In the genomic region with DNA sequence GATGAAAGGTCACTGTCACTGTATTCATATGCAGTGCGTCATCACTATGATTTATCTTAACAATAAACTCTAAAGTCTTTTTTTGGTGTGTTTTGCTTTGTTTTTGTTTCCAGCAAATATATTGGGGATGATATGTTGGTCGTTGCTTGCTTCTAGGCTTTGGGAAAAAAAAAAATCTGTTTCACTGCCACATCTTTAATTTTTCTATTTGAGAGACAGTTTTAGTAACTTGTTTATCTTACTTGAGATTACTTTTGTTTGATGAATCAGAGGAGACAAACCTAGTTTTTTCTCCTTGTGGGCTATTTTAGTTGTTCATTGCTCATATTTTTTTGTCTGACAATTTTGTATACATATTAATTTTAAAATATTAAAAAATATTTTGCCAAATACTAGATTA, we compare ENCODE assay signal across 31 cellular contexts.
"Had no signal": no experiment of that assay in that cellular context is flagged by ENCODE, and none has a peak within 500 bp of the region (broad histone marks: within the 10 kb centered on the region; RNA-seq: fewer than 3 reads in every experiment).

No MANE protein-coding gene starts in this region.

- H3K4me1 Mint-ChIP-seq: WTC11 had no signal

- DNase-seq: activated CD4-positive, alpha-beta T cell treated with anti-CD3 and anti-CD28 coated beads for 36 hours; activated CD4-positive, alpha-beta T cell treated with anti-CD3 and anti-CD28 coated beads, Interleukin-2, amount 10 ng/mL, durations not matched to agents 7 days and 5 days; activated CD4-positive, alpha-beta T cell treated with anti-CD3 and anti-CD28 coated beads, Interleukin-2, amount 50 U/mL, for 48 hours; activated CD8-positive, alpha-beta T cell treated with anti-CD3 and anti-CD28 coated beads, Interleukin-2, amount 10 ng/mL, durations not matched to agents 7 days and 5 days; activated gamma-delta T cell; activated naive CD4-positive, alpha-beta T cell treated with Interleukin-2 at 50 U/mL for 16 hours; activated T-cell treated with anti-CD3 and anti-CD28 coated beads, Interleukin-2, amount 50 U/mL, for 24 hours; adrenal gland; aorta; brain microvascular endothelial cell; central memory CD4-positive, alpha-beta T cell; Karpas-422; NCI-H1105 treated with DMSO at 0.1 percent for 48 hours; NCI-H1436; NCI-H1694; NCI-H1930; NCI-H2081 treated with DMSO at 0.1 percent for 48 hours; NCI-H345; NCI-H524 treated with DMSO at 0.1 percent for 48 hours; PC-3; Peyer's patch; RPMI8226; SHP77 treated with DMSO at 0.1 percent for 48 hours; SK-N-SH had no signal

- ATAC-seq: activated CD4-positive, alpha-beta T cell treated with anti-CD3 and anti-CD28 coated beads for 36 hours; activated CD4-positive, CD25-positive, alpha-beta regulatory T cell treated with anti-CD3 and anti-CD28 coated beads, Interleukin-2, amount 50 U/mL, for 24 hours; activated CD8-positive, alpha-beta T cell treated with anti-CD3 and anti-CD28 coated beads, Interleukin-2, amount 10 ng/mL, durations not matched to agents 7 days and 5 days; PC-3; WTC11 had no signal

- H3K4me2 ChIP-seq: SK-N-SH had no signal

- H3K4me3 Mint-ChIP-seq: activated CD4-positive, alpha-beta T cell treated with anti-CD3 and anti-CD28 coated beads for 36 hours; activated CD4-positive, alpha-beta T cell treated with anti-CD3 and anti-CD28 coated beads, Interleukin-2, amount 10 ng/mL, durations not matched to agents 7 days and 5 days; activated CD8-positive, alpha-beta T cell treated with anti-CD3 and anti-CD28 coated beads, Interleukin-2, amount 10 ng/mL, durations not matched to agents 7 days and 5 days; activated naive CD4-positive, alpha-beta T cell treated with anti-CD3 and anti-CD28 coated beads, Interleukin-2, amount 50 U/mL, for 24 hours; activated T-cell treated with anti-CD3 and anti-CD28 coated beads, Interleukin-2, amount 50 U/mL, for 24 hours; T-helper 1 cell treated with Interleukin-12 subunit alpha and Interleukin-12 subunit beta and Interleukin-4 antibody, amounts not matched to agents 30 μg/mL and 1 μg/mL, for 36 hours; T-helper 2 cell treated with Interferon-gamma antibody and Interleukin-4, amounts not matched to agents 5 μg/mL and 100 μg/mL, for 36 hours; WTC11 had no signal

- H3K9me3 ChIP-seq: adrenal gland, Peyer's patch, SJSA1, SK-N-SH had no signal

- H3K27me3 Mint-ChIP-seq: activated CD4-positive, alpha-beta T cell treated with anti-CD3 and anti-CD28 coated beads for 36 hours; activated CD4-positive, alpha-beta T cell treated with anti-CD3 and anti-CD28 coated beads, Interleukin-2, amount 10 ng/mL, durations not matched to agents 7 days and 5 days; activated naive CD4-positive, alpha-beta T cell treated with anti-CD3 and anti-CD28 coated beads, Interleukin-2, amount 50 U/mL, for 24 hours; activated T-cell treated with anti-CD3 and anti-CD28 coated beads, Interleukin-2, amount 50 U/mL, for 24 hours had no signal

- H3K9ac ChIP-seq: SK-N-SH had no signal

- H3K27me3 ChIP-seq: adrenal gland, brain microvascular endothelial cell, Peyer's patch, SJSA1 had no signal

- H3K9me3 Mint-ChIP-seq: activated CD4-positive, alpha-beta T cell treated with anti-CD3 and anti-CD28 coated beads, Interleukin-2, amount 10 ng/mL, durations not matched to agents 7 days and 5 days; activated naive CD4-positive, alpha-beta T cell treated with anti-CD3 and anti-CD28 coated beads, Interleukin-2, amount 50 U/mL, for 24 hours; activated T-cell treated with anti-CD3 and anti-CD28 coated beads, Interleukin-2, amount 50 U/mL, for 24 hours; activated T-helper 2 cell treated with anti-CD3 and anti-CD28 coated beads, Interferon-gamma antibody, Interleukin-2, Interleukin-4, amounts not matched to agents 10 μg/mL and 5 μg/mL and 100 μg/mL, durations not matched to agents 14 hours and 24 hours and 36 hours; T-helper 1 cell treated with Interleukin-12 subunit alpha and Interleukin-12 subunit beta and Interleukin-4 antibody, amounts not matched to agents 30 μg/mL and 1 μg/mL, for 36 hours; T-helper 2 cell treated with Interferon-gamma antibody and Interleukin-4, amounts not matched to agents 5 μg/mL and 100 μg/mL, for 36 hours; WTC11 had no signal

- H3K27ac ChIP-seq: adrenal gland, brain microvascular endothelial cell, Peyer's patch, SJSA1 had no signal

- H3K27ac Mint-ChIP-seq: activated CD4-positive, alpha-beta T cell treated with anti-CD3 and anti-CD28 coated beads for 36 hours; activated CD4-positive, alpha-beta T cell treated with anti-CD3 and anti-CD28 coated beads, Interleukin-2, amount 10 ng/mL, durations not matched to agents 7 days and 5 days; activated CD8-positive, alpha-beta T cell treated with anti-CD3 and anti-CD28 coated beads, Interleukin-2, amount 10 ng/mL, durations not matched to agents 7 days and 5 days; activated naive CD4-positive, alpha-beta T cell treated with anti-CD3 and anti-CD28 coated beads, Interleukin-2, amount 50 U/mL, for 24 hours; activated T-cell treated with anti-CD3 and anti-CD28 coated beads, Interleukin-2, amount 50 U/mL, for 24 hours; activated T-helper 2 cell treated with anti-CD3 and anti-CD28 coated beads, Interferon-gamma antibody, Interleukin-2, Interleukin-4, amounts not matched to agents 10 μg/mL and 5 μg/mL and 100 μg/mL, durations not matched to agents 14 hours and 24 hours and 36 hours; T-helper 1 cell treated with Interleukin-12 subunit alpha and Interleukin-12 subunit beta and Interleukin-4 antibody, amounts not matched to agents 30 μg/mL and 1 μg/mL, for 36 hours; T-helper 2 cell treated with Interferon-gamma antibody and Interleukin-4, amounts not matched to agents 5 μg/mL and 100 μg/mL, for 36 hours; WTC11 had no signal
